2 cellular contexts compared by ENCODE assay signal in the genomic region with DNA sequence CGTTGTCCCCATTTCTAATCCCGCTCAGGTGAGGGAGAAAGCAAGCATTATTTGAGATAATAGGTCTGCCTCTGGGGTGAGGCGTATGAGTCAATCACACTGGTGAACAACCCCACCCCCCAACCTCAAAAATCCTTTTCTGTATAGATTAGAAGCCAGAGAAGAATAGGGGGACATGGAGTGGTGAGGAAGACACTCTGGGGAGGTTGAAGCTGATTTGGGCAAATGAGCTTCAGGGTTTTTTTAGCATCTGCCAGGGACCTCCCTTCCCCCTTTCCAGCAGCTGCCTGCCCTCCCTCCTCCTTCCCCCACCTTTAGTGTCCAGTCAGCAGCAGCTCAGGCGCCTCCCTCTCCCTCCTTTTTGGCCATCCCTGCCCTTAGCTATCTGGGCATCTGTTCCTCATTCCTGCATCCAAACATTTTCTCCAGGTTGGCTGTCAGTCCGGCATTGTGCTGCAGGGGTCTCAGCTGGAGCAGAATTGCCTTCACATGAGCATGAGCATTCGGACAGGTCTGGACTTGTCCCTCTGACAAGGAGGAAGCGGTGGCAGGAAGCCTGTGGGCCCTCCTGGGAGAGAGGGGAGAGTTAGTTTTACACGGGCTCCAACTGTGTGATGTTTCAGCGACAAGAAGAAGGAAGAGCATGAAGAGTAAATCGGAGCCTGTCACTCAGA.
TF ChIP-seq lines count a peak whose summit lies in the region.

No MANE protein-coding gene starts in this region.

TF ChIP-seq in HEK293, 187 proteins besides CTCF, POLR2A, EP300 and RAD21 (continues in another document):
- TF ChIP-seq HIC1 (tag by site-specific recombination; IDR thresholded peaks at IDR 0.05), result peak; percentile 59; the same call in 1 of the 2 replicates
- TF ChIP-seq REPIN1 (tag by site-specific recombination; IDR thresholded peaks at IDR 0.05; ENCODE audit: low read depth), result no peak
- TF ChIP-seq ZNF596 (tag by site-specific recombination; IDR thresholded peaks at IDR 0.05), result no peak
- no peak for TF ChIP-seq TSHZ1 (tag by site-specific recombination; IDR thresholded peaks at IDR 0.05; ENCODE audit: borderline replicate concordance)
- TF ChIP-seq, protein P1, sequence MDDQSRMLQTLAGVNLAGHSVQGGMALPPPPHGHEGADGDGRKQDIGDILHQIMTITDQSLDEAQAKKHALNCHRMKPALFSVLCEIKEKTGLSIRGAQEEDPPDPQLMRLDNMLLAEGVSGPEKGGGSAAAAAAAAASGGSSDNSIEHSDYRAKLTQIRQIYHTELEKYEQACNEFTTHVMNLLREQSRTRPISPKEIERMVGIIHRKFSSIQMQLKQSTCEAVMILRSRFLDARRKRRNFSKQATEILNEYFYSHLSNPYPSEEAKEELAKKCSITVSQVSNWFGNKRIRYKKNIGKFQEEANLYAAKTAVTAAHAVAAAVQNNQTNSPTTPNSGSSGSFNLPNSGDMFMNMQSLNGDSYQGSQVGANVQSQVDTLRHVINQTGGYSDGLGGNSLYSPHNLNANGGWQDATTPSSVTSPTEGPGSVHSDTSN (CRISPR knock-in tag; IDR thresholded peaks at IDR 0.05), result no peak
- TF ChIP-seq, protein P2, sequence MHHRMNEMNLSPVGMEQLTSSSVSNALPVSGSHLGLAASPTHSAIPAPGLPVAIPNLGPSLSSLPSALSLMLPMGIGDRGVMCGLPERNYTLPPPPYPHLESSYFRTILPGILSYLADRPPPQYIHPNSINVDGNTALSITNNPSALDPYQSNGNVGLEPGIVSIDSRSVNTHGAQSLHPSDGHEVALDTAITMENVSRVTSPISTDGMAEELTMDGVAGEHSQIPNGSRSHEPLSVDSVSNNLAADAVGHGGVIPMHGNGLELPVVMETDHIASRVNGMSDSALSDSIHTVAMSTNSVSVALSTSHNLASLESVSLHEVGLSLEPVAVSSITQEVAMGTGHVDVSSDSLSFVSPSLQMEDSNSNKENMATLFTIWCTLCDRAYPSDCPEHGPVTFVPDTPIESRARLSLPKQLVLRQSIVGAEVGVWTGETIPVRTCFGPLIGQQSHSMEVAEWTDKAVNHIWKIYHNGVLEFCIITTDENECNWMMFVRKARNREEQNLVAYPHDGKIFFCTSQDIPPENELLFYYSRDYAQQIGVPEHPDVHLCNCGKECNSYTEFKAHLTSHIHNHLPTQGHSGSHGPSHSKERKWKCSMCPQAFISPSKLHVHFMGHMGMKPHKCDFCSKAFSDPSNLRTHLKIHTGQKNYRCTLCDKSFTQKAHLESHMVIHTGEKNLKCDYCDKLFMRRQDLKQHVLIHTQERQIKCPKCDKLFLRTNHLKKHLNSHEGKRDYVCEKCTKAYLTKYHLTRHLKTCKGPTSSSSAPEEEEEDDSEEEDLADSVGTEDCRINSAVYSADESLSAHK (tag by site-specific recombination; IDR thresholded peaks at IDR 0.05), result peak; percentile 51; the same call in 1 of the 2 replicates
- TF ChIP-seq ZNF623 (tag by site-specific recombination; IDR thresholded peaks at IDR 0.05), result no peak
- no peak; the same call in 1 of the 2 replicates for TF ChIP-seq ZBTB8A (tag by site-specific recombination; IDR thresholded peaks at IDR 0.05)
- TF ChIP-seq ZNF510 (tag by site-specific recombination; IDR thresholded peaks at IDR 0.05; ENCODE audit: insufficient replicate concordance), result no peak
- TF ChIP-seq ZFP41 (tag by site-specific recombination; IDR thresholded peaks at IDR 0.05; ENCODE audit: borderline replicate concordance), result no peak
- TF ChIP-seq ZNF561 (tag by site-specific recombination; IDR thresholded peaks at IDR 0.05; ENCODE audit: borderline replicate concordance), result no peak
- TF ChIP-seq GFI1B (tag by site-specific recombination; IDR thresholded peaks at IDR 0.05), result no peak
- no peak for TF ChIP-seq ZNF548 (tag by site-specific recombination; IDR thresholded peaks at IDR 0.05)
- no peak for TF ChIP-seq YY2 (tag by site-specific recombination; IDR thresholded peaks at IDR 0.05)
- no peak for TF ChIP-seq ZNF37A (tag by site-specific recombination; IDR thresholded peaks at IDR 0.05)
- no peak for TF ChIP-seq ZSCAN16 (tag by site-specific recombination; IDR thresholded peaks at IDR 0.05)
- TF ChIP-seq ZFHX2 (tag by site-specific recombination; conservative IDR thresholded peaks at IDR 0.05), result no peak

TF ChIP-seq in GM12878, 131 proteins besides CTCF, POLR2A, EP300 and RAD21 (continued from another document and continues in another):
- TF ChIP-seq ZBTB11 (CRISPR knock-in tag; IDR thresholded peaks at IDR 0.05), result no peak
- TF ChIP-seq LARP7 (IDR thresholded peaks at IDR 0.05), result no peak
- TF ChIP-seq SMC3 (IDR thresholded peaks at IDR 0.05; ENCODE audit: borderline replicate concordance, low read length), result no peak
- peak; percentile 87; the same call in 1 of the 2 replicates for TF ChIP-seq CHD1 (IDR thresholded peaks at IDR 0.05; ENCODE audit: low read depth, low read length)
- TF ChIP-seq NR2F1 (conservative IDR thresholded peaks at IDR 0.05), result no peak
- no peak; the same call in 1 of the 2 replicates for TF ChIP-seq CREB1 (IDR thresholded peaks at IDR 0.05; ENCODE audit: low read depth)
- TF ChIP-seq HDGF (IDR thresholded peaks at IDR 0.05), result peak; percentile 73; the same call in 1 of the 2 replicates
- 0 out of 2 replicates have a peak, but pooled peaks have one; percentile 29 for TF ChIP-seq GATAD2B (conservative IDR thresholded peaks at IDR 0.05; ENCODE audit: low read depth)
- 0 out of 2 replicates have a peak, but pooled peaks have one; percentile 41 for TF ChIP-seq RUNX3 (IDR thresholded peaks at IDR 0.05; ENCODE audit: low read length)
- TF ChIP-seq HSF1 (IDR thresholded peaks at IDR 0.05; ENCODE audit: low read depth, low read length), result no peak
- 0 out of 2 replicates have a peak, but pooled peaks have one; percentile 24 for TF ChIP-seq RB1 (IDR thresholded peaks at IDR 0.05; ENCODE audit: borderline replicate concordance)
- TF ChIP-seq, protein P1 (IDR thresholded peaks at IDR 0.05; ENCODE audit: insufficient replicate concordance, low read depth, low read length), result peak; percentile 69
- no peak for TF ChIP-seq ATF3 (IDR thresholded peaks at IDR 0.05; ENCODE audit: borderline replicate concordance, extremely low read depth, low read depth, low read length)
- no peak for TF ChIP-seq ZNF274 (IDR thresholded peaks at IDR 0.05; ENCODE audit: insufficient read depth, insufficient read length)
- TF ChIP-seq NBN (IDR thresholded peaks at IDR 0.05), result peak; percentile 76; the same call in 1 of the 2 replicates
- peak; percentile 36; the same call in 1 of the 2 replicates for TF ChIP-seq SPI1 (IDR thresholded peaks at IDR 0.05; ENCODE audit: borderline replicate concordance, insufficient read depth, low read depth, low read length)
- TF ChIP-seq CREM (IDR thresholded peaks at IDR 0.05; ENCODE audit: low read depth), result no peak
- TF ChIP-seq ZNF687 (IDR thresholded peaks at IDR 0.05), result 0 out of 2 replicates have a peak, but pooled peaks have one; percentile 19
- no peak for TF ChIP-seq SUPT20H (IDR thresholded peaks at IDR 0.05; ENCODE audit: borderline replicate concordance, control insufficient read depth, low read depth, low read length)
- TF ChIP-seq RCOR1 (conservative IDR thresholded peaks at IDR 0.05; ENCODE audit: low read depth, low read length), result no peak
- no peak for TF ChIP-seq FOS (IDR thresholded peaks at IDR 0.05; ENCODE audit: borderline replicate concordance, extremely low read depth, insufficient read length)
- TF ChIP-seq SREBF2 (IDR thresholded peaks at IDR 0.05; ENCODE audit: low read length), result no peak
- TF ChIP-seq PML (IDR thresholded peaks at IDR 0.05; ENCODE audit: low read length), result no peak
- no peak for TF ChIP-seq IRF4 (IDR thresholded peaks at IDR 0.05; ENCODE audit: low read depth, low read length)
- no peak for TF ChIP-seq TARDBP (IDR thresholded peaks at IDR 0.05; ENCODE audit: borderline replicate concordance)
- TF ChIP-seq ETV6 (conservative IDR thresholded peaks at IDR 0.05 in 1 of 2, IDR thresholded peaks at IDR 0.05 in 1 of 2; ENCODE audit: borderline replicate concordance in 1 of 2, low read depth in 1 of 2), result 0 out of 4 replicates have a peak, but pooled peaks of 1 of the 2 experiments have one; percentile 45
- TF ChIP-seq STAT1 (conservative IDR thresholded peaks at IDR 0.05), result 0 out of 2 replicates have a peak, but pooled peaks have one; percentile 15
- TF ChIP-seq ZNF24 (IDR thresholded peaks at IDR 0.05), result no peak
- TF ChIP-seq, protein P3, sequence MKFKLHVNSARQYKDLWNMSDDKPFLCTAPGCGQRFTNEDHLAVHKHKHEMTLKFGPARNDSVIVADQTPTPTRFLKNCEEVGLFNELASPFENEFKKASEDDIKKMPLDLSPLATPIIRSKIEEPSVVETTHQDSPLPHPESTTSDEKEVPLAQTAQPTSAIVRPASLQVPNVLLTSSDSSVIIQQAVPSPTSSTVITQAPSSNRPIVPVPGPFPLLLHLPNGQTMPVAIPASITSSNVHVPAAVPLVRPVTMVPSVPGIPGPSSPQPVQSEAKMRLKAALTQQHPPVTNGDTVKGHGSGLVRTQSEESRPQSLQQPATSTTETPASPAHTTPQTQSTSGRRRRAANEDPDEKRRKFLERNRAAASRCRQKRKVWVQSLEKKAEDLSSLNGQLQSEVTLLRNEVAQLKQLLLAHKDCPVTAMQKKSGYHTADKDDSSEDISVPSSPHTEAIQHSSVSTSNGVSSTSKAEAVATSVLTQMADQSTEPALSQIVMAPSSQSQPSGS (IDR thresholded peaks at IDR 0.05; ENCODE audit: low read length), result no peak
- peak; percentile 49 for TF ChIP-seq MEF2B (IDR thresholded peaks at IDR 0.05; ENCODE audit: partially characterized antibody, poor library complexity, severe bottlenecking)
